ENCODE assay signal across 16 cellular contexts in genomic region chr4:176036585-176037205, GRCh38.
DNase-seq lines count a peak whose midpoint lies in the region; ATAC-seq and TF ChIP-seq lines count a peak whose summit lies in the region.
"Had no signal": no experiment of that assay in that cellular context is flagged by ENCODE, and none has a peak within 500 bp of the region (broad histone marks: within the 10 kb centered on the region; RNA-seq: fewer than 3 reads in every experiment).

No MANE protein-coding gene starts in this region.

- H3K36me3 Mint-ChIP-seq in nephron progenitor cell (ENCODE audit: low read depth) = no peaks in the 10 kb centered on the region
- H3K36me3 Mint-ChIP-seq: CD8-positive, alpha-beta memory T cell had no signal

- ATAC-seq in GM19463 (IDR thresholded peaks at IDR 0.05; ENCODE audit: unreplicated experiment) (peak; percentile 74), HG02763 (IDR thresholded peaks at IDR 0.05; ENCODE audit: unreplicated experiment) (peak; percentile 68), HG03457 (IDR thresholded peaks at IDR 0.05; ENCODE audit: unreplicated experiment) (peak; percentile 64)
- ATAC-seq: left lung, SK-N-SH treated with all-trans-retinoic acid at 6 μM for 48 hours had no signal

- H3K4me3 ChIP-seq in GM12865 (ENCODE audit: low read depth, low read length) = no peak overlapping the region
- H3K4me3 ChIP-seq: left lung, thoracic aorta had no signal

- H3K27ac Mint-ChIP-seq in nephron progenitor cell = no peak overlapping the region
- H3K27ac Mint-ChIP-seq: CD8-positive, alpha-beta memory T cell had no signal

- TF ChIP-seq CTCF in GM12865 (IDR thresholded peaks at IDR 0.05; ENCODE audit: insufficient read depth, low read depth, low read length, missing control alignments) (no peak), nephron progenitor cell (IDR thresholded peaks at IDR 0.05) (no peak)

- no peaks in the 10 kb centered on the region for H3K4me1 Mint-ChIP-seq in nephron progenitor cell
- H3K4me1 Mint-ChIP-seq: CD8-positive, alpha-beta memory T cell had no signal

- H3K27me3 Mint-ChIP-seq in nephron progenitor cell (ENCODE audit: low read depth, poor library complexity) = peaks cover 3% of the 10 kb centered on the region

- peaks cover 26% of the 10 kb centered on the region for H3K9me3 Mint-ChIP-seq in nephron progenitor cell

- H3K4me3 Mint-ChIP-seq in nephron progenitor cell = no peak overlapping the region
- H3K4me3 Mint-ChIP-seq: CD8-positive, alpha-beta memory T cell had no signal

- DNase-seq in GM12865 (ENCODE audit: low read depth) (peak; percentile 44), NCI-H2081 (lab: John Stamatoyannopoulos, UW) (no peak), NCI-H146 treated with DMSO at 0.1 percent for 48 hours (lab: John Stamatoyannopoulos, UW; ENCODE audit: unreplicated experiment) (no peak), C1 segment of cervical spinal cord (lab: John Stamatoyannopoulos, UW) (no peak), nephron progenitor cell (no peak)
- DNase-seq: activated naive CD4-positive, alpha-beta T cell; CD8-positive, alpha-beta memory T cell; dermis blood vessel endothelial cell; H7; hippocampal formation; left lung had no signal
